ENCODE assay signal across 1 cellular context in the genomic region with DNA sequence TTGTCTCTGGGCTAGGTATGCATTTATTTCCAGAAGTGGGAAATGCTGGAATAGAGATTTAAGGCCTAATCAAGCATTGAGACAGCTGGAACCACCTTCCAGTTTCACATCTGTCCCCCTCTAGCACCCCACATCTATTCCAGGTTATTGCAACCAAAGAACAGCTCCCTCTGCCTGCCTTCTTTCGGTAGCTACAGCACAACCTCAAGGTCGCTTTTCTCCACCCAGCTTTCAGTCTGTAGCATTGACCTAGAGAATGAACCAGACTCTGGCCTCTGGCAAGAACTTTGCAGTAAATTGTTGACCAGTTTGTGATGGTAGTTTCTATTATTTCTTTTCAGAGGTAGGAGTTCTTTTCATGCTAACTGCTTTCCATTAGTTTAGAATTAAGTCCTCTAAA.
TF ChIP-seq lines count a peak whose summit lies in the region.

No MANE protein-coding gene starts in this region.

TF ChIP-seq in WTC11, 78 proteins besides CTCF, POLR2A, EP300 and RAD21 (continued from another document):
- TF ChIP-seq, protein P1, sequence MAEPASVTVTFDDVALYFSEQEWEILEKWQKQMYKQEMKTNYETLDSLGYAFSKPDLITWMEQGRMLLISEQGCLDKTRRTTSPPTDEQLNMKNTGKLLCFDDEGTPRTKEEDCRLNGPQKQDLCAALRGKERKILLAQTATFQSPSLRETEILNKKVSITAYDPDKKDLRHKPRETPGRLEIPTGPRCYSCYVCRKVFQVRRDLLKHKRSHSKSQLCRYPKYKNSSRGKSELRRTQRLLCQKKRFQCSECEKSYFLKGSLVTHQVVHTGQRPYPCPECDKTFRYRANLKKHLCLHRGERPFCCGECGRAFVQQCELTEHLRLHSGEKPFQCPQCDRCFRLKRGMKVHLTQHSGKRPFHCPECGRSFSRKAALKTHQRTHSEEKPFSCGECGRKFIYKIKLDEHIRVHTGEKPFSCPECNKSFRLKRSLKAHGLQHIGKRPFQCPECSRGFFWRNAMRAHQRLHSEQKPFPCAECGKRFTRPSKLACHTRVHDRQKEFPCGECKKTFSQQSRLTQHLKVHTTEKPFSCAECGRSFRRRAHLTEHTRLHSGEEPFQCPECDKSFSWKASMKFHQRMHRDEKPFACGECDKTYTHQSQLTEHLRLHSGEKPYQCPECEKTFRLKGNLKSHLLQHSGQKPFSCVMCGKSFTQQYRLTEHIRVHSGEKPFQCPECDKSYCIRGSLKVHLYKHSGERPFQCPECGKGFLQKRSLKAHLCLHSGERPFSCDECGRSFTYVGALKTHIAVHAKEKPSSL (CRISPR knock-in tag; conservative IDR thresholded peaks at IDR 0.05): no peak
- TF ChIP-seq, protein P2, sequence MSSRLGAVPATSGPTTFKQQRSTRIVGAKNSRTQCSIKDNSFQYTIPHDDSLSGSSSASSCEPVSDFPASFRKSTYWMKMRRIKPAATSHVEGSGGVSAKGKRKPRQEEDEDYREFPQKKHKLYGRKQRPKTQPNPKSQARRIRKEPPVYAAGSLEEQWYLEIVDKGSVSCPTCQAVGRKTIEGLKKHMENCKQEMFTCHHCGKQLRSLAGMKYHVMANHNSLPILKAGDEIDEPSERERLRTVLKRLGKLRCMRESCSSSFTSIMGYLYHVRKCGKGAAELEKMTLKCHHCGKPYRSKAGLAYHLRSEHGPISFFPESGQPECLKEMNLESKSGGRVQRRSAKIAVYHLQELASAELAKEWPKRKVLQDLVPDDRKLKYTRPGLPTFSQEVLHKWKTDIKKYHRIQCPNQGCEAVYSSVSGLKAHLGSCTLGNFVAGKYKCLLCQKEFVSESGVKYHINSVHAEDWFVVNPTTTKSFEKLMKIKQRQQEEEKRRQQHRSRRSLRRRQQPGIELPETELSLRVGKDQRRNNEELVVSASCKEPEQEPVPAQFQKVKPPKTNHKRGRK (CRISPR knock-in tag; IDR thresholded peaks at IDR 0.05; ENCODE audit: borderline replicate concordance): no peak
- TF ChIP-seq NR2C2 (CRISPR knock-in tag; IDR thresholded peaks at IDR 0.05): no peak
